ENCODE assay signal across 1 cellular context in the genomic region with DNA sequence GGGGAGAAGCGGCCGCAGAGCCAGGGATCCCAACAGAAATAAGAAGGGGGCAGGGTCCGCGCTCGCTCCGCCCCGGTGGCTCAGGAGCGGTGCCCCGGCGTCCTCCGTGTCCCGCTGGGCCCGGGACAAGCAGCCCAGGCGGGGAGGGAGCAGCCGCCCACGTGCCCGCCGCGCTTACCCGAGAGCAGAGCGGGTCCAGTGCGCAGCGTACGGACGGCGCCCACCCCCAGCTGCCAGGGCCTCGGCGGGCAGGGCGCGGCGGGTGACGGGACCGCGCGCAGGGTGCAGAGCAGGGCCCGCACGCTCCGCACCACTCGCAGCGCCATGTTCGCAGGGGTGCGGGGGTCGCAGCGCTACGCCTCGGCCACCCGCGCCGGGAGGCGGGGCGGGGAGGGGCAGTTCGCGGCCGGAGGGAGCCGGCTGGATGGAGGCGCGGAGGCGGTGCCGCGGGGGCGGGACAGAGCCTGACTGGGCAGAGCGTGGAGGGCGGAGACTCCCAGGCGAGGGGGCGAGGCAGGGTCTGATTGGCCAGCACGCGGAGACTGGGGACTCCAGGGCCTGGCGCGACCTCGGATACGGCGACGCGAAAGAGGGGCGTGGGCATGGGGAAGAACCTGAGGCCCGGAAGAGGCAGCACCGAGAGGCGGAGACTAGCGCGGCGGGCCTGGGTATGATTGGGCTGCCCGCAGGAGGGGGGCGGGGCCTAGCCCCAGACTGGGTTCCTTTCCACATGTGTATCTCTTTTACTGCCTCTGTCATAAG.
A peak's percentile ranks its signal among the peaks of the same experiment; 100 is the strongest.
TF ChIP-seq lines count a peak whose summit lies in the region.

A gene (minus strand): TSS at position 443 of the 762 bp plus-strand sequence. CDS start 117 bp downstream, at position 326.

TF ChIP-seq in HepG2, 621 proteins besides CTCF, POLR2A, EP300 and RAD21 (continued from another document and continues in another):
- TF ChIP-seq, protein P1, sequence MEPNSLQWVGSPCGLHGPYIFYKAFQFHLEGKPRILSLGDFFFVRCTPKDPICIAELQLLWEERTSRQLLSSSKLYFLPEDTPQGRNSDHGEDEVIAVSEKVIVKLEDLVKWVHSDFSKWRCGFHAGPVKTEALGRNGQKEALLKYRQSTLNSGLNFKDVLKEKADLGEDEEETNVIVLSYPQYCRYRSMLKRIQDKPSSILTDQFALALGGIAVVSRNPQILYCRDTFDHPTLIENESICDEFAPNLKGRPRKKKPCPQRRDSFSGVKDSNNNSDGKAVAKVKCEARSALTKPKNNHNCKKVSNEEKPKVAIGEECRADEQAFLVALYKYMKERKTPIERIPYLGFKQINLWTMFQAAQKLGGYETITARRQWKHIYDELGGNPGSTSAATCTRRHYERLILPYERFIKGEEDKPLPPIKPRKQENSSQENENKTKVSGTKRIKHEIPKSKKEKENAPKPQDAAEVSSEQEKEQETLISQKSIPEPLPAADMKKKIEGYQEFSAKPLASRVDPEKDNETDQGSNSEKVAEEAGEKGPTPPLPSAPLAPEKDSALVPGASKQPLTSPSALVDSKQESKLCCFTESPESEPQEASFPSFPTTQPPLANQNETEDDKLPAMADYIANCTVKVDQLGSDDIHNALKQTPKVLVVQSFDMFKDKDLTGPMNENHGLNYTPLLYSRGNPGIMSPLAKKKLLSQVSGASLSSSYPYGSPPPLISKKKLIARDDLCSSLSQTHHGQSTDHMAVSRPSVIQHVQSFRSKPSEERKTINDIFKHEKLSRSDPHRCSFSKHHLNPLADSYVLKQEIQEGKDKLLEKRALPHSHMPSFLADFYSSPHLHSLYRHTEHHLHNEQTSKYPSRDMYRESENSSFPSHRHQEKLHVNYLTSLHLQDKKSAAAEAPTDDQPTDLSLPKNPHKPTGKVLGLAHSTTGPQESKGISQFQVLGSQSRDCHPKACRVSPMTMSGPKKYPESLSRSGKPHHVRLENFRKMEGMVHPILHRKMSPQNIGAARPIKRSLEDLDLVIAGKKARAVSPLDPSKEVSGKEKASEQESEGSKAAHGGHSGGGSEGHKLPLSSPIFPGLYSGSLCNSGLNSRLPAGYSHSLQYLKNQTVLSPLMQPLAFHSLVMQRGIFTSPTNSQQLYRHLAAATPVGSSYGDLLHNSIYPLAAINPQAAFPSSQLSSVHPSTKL (CRISPR knock-in tag; IDR thresholded peaks at IDR 0.05) = peak; percentile 16; the same call in 1 of the 2 replicates
- TF ChIP-seq EHMT2 (IDR thresholded peaks at IDR 0.05; ENCODE audit: borderline replicate concordance, low read depth, low read length) (no peak), ZNF235 (CRISPR knock-in tag; IDR thresholded peaks at IDR 0.05; ENCODE audit: borderline replicate concordance) (no peak), SATB2 (CRISPR knock-in tag; IDR thresholded peaks at IDR 0.05) (no peak; the same call in 1 of the 2 replicates), DNMT1 (CRISPR knock-in tag; IDR thresholded peaks at IDR 0.05) (peak; percentile 95), NRL (CRISPR knock-in tag; IDR thresholded peaks at IDR 0.05; ENCODE audit: borderline replicate concordance) (no peak), ZNF124 (CRISPR knock-in tag; IDR thresholded peaks at IDR 0.05) (no peak), SALL1 (CRISPR knock-in tag; IDR thresholded peaks at IDR 0.05) (peak; percentile 84), RFX5 (IDR thresholded peaks at IDR 0.05; ENCODE audit: low read depth, low read length) (0 out of 2 replicates have a peak, but pooled peaks have one; percentile 29), RFX1 (IDR thresholded peaks at IDR 0.05) (no peak), U2AF2 (IDR thresholded peaks at IDR 0.05; ENCODE audit: low read depth, low read length) (no peak), REXO4 (CRISPR knock-in tag; IDR thresholded peaks at IDR 0.05; ENCODE audit: borderline replicate concordance) (peak; percentile 75; the same call in 1 of the 2 replicates), HDAC1 (CRISPR knock-in tag; IDR thresholded peaks at IDR 0.05) (peak; percentile 75), EZH2 (conservative IDR thresholded peaks at IDR 0.05; ENCODE audit: low read depth, low read length) (no peak), ZNF251 (CRISPR knock-in tag; IDR thresholded peaks at IDR 0.05) (no peak), PAX8 (CRISPR knock-in tag; IDR thresholded peaks at IDR 0.05; ENCODE audit: borderline replicate concordance) (no peak; the same call in 1 of the 2 replicates), ZNF143 (CRISPR knock-in tag; IDR thresholded peaks at IDR 0.05) (no peak), CHD4 (IDR thresholded peaks at IDR 0.05; ENCODE audit: borderline replicate concordance, low read length) (no peak), HHEX (CRISPR knock-in tag; IDR thresholded peaks at IDR 0.05) (no peak), NFYC (CRISPR knock-in tag; IDR thresholded peaks at IDR 0.05) (peak; percentile 89), SP140L (CRISPR knock-in tag; IDR thresholded peaks at IDR 0.05; ENCODE audit: borderline replicate concordance) (no peak), HDAC6 (IDR thresholded peaks at IDR 0.05; ENCODE audit: low read depth, low read length) (no peak), ZNF121 (CRISPR knock-in tag; IDR thresholded peaks at IDR 0.05) (peak; percentile 30; the same call in 1 of the 2 replicates), CBX5 (CRISPR knock-in tag; IDR thresholded peaks at IDR 0.05; ENCODE audit: borderline replicate concordance) (no peak), ZBTB20 (CRISPR knock-in tag; IDR thresholded peaks at IDR 0.05; ENCODE audit: borderline replicate concordance, low read depth) (no peak), ZNF501 (CRISPR knock-in tag; IDR thresholded peaks at IDR 0.05) (no peak)
- TF ChIP-seq, protein P2, sequence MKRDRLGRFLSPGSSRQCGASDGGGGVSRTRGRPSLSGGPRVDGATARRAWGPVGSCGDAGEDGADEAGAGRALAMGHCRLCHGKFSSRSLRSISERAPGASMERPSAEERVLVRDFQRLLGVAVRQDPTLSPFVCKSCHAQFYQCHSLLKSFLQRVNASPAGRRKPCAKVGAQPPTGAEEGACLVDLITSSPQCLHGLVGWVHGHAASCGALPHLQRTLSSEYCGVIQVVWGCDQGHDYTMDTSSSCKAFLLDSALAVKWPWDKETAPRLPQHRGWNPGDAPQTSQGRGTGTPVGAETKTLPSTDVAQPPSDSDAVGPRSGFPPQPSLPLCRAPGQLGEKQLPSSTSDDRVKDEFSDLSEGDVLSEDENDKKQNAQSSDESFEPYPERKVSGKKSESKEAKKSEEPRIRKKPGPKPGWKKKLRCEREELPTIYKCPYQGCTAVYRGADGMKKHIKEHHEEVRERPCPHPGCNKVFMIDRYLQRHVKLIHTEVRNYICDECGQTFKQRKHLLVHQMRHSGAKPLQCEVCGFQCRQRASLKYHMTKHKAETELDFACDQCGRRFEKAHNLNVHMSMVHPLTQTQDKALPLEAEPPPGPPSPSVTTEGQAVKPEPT (CRISPR knock-in tag; IDR thresholded peaks at IDR 0.05; ENCODE audit: low read depth) = peak; percentile 85; the same call in 1 of the 2 replicates
- TF ChIP-seq, protein P3, sequence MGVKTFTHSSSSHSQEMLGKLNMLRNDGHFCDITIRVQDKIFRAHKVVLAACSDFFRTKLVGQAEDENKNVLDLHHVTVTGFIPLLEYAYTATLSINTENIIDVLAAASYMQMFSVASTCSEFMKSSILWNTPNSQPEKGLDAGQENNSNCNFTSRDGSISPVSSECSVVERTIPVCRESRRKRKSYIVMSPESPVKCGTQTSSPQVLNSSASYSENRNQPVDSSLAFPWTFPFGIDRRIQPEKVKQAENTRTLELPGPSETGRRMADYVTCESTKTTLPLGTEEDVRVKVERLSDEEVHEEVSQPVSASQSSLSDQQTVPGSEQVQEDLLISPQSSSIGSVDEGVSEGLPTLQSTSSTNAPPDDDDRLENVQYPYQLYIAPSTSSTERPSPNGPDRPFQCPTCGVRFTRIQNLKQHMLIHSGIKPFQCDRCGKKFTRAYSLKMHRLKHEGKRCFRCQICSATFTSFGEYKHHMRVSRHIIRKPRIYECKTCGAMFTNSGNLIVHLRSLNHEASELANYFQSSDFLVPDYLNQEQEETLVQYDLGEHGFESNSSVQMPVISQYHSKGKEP (CRISPR knock-in tag; IDR thresholded peaks at IDR 0.05) = no peak
- TF ChIP-seq, protein P4, sequence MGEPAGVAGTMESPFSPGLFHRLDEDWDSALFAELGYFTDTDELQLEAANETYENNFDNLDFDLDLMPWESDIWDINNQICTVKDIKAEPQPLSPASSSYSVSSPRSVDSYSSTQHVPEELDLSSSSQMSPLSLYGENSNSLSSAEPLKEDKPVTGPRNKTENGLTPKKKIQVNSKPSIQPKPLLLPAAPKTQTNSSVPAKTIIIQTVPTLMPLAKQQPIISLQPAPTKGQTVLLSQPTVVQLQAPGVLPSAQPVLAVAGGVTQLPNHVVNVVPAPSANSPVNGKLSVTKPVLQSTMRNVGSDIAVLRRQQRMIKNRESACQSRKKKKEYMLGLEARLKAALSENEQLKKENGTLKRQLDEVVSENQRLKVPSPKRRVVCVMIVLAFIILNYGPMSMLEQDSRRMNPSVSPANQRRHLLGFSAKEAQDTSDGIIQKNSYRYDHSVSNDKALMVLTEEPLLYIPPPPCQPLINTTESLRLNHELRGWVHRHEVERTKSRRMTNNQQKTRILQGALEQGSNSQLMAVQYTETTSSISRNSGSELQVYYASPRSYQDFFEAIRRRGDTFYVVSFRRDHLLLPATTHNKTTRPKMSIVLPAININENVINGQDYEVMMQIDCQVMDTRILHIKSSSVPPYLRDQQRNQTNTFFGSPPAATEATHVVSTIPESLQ (CRISPR knock-in tag; conservative IDR thresholded peaks at IDR 0.05) = no peak
- TF ChIP-seq, protein P5, sequence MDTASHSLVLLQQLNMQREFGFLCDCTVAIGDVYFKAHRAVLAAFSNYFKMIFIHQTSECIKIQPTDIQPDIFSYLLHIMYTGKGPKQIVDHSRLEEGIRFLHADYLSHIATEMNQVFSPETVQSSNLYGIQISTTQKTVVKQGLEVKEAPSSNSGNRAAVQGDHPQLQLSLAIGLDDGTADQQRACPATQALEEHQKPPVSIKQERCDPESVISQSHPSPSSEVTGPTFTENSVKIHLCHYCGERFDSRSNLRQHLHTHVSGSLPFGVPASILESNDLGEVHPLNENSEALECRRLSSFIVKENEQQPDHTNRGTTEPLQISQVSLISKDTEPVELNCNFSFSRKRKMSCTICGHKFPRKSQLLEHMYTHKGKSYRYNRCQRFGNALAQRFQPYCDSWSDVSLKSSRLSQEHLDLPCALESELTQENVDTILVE (CRISPR knock-in tag; IDR thresholded peaks at IDR 0.05) = peak; percentile 34; the same call in 1 of the 2 replicates
- TF ChIP-seq, protein P6, sequence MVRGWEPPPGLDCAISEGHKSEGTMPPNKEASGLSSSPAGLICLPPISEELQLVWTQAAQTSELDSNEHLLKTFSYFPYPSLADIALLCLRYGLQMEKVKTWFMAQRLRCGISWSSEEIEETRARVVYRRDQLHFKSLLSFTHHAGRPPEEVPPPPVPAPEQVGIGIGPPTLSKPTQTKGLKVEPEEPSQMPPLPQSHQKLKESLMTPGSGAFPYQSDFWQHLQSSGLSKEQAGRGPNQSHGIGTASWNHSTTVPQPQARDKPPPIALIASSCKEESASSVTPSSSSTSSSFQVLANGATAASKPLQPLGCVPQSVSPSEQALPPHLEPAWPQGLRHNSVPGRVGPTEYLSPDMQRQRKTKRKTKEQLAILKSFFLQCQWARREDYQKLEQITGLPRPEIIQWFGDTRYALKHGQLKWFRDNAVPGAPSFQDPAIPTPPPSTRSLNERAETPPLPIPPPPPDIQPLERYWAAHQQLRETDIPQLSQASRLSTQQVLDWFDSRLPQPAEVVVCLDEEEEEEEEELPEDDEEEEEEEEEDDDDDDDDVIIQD (CRISPR knock-in tag; IDR thresholded peaks at IDR 0.05; ENCODE audit: low read depth) = peak; percentile 90
- TF ChIP-seq, protein P7, sequence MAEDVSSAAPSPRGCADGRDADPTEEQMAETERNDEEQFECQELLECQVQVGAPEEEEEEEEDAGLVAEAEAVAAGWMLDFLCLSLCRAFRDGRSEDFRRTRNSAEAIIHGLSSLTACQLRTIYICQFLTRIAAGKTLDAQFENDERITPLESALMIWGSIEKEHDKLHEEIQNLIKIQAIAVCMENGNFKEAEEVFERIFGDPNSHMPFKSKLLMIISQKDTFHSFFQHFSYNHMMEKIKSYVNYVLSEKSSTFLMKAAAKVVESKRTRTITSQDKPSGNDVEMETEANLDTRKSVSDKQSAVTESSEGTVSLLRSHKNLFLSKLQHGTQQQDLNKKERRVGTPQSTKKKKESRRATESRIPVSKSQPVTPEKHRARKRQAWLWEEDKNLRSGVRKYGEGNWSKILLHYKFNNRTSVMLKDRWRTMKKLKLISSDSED (CRISPR knock-in tag; IDR thresholded peaks at IDR 0.05) = no peak
- TF ChIP-seq, protein P8, sequence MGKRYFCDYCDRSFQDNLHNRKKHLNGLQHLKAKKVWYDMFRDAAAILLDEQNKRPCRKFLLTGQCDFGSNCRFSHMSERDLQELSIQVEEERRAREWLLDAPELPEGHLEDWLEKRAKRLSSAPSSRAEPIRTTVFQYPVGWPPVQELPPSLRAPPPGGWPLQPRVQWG (CRISPR knock-in tag; IDR thresholded peaks at IDR 0.05; ENCODE audit: borderline replicate concordance, low read depth) = no peak
- TF ChIP-seq, protein P9, sequence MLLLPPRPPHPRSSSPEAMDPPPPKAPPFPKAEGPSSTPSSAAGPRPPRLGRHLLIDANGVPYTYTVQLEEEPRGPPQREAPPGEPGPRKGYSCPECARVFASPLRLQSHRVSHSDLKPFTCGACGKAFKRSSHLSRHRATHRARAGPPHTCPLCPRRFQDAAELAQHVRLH (CRISPR knock-in tag; IDR thresholded peaks at IDR 0.05; ENCODE audit: borderline replicate concordance, low read depth) = 0 out of 2 replicates have a peak, but pooled peaks have one; percentile 21
- TF ChIP-seq, protein P10, sequence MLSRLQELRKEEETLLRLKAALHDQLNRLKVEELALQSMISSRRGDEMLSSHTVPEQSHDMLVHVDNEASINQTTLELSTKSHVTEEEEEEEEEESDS (CRISPR knock-in tag; IDR thresholded peaks at IDR 0.05; ENCODE audit: borderline replicate concordance) = no peak
- TF ChIP-seq, protein P11, sequence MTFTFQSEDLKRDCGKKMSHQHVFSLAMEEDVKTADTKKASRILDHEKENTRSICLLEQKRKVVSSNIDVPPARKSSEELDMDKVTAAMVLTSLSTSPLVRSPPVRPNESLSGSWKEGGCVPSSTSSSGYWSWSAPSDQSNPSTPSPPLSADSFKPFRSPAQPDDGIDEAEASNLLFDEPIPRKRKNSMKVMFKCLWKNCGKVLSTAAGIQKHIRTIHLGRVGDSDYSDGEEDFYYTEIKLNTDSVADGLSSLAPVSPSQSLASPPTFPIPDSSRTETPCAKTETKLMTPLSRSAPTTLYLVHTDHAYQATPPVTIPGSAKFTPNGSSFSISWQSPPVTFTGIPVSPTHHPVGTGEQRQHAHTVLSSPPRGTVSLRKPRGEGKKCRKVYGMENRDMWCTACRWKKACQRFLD (CRISPR knock-in tag; IDR thresholded peaks at IDR 0.05; ENCODE audit: borderline replicate concordance) = peak; percentile 65; the same call in 1 of the 2 replicates
